20 cellular contexts compared by ENCODE assay signal in the genomic region with DNA sequence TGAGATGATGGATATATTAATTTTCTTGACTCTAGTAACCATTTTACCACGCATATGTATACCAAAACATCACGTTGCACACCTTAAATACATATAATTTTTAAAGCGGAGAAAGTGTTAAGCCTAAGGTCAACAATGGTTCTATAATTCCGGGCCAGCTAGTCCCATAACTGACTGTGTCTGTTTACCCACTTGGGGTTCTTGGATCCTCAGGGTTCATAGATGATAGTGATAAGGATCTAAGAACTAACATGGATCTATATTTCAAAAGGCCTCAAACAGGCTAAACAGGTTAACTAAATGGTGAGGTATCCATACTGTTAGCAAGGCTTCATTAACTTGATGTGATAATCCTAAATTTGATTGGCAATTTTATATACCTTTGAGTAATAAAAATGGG.
"Had no signal": no experiment of that assay in that cellular context is flagged by ENCODE, and none has a peak within 500 bp of the region (broad histone marks: within the 10 kb centered on the region; RNA-seq: fewer than 3 reads in every experiment).

No MANE protein-coding gene starts in this region.

- H3K27me3 ChIP-seq: dorsolateral prefrontal cortex, ovary, spleen, testis, upper lobe of right lung had no signal

- H3K4me1 ChIP-seq: testis had no signal

- H3K9me3 ChIP-seq: ovary, spleen, testis, upper lobe of right lung had no signal

- H3K27ac Mint-ChIP-seq: stimulated activated memory B cell treated with anti-CD40 and anti-IgM and Interleukin-4, amounts not matched to agents 10 μg/mL and 1 μg/mL and 100 μg/mL, for 72 hours had no signal

- H3K27me3 Mint-ChIP-seq: naive thymus-derived CD8-positive, alpha-beta T cell; stimulated activated memory B cell treated with anti-CD40 and anti-IgM and Interleukin-4, amounts not matched to agents 10 μg/mL and 1 μg/mL and 100 μg/mL, for 72 hours had no signal

- H3K36me3 ChIP-seq: ovary, upper lobe of right lung had no signal

- H3K4me3 ChIP-seq: dorsolateral prefrontal cortex, ovary, spleen, testis, upper lobe of right lung had no signal

- H3K4me3 Mint-ChIP-seq: activated T-cell treated with anti-CD3 and anti-CD28 coated beads, Interleukin-2, amount 50 U/mL, for 4 hours; stimulated activated memory B cell treated with anti-CD40 and anti-IgM and Interleukin-4, amounts not matched to agents 10 μg/mL and 1 μg/mL and 100 μg/mL, for 72 hours had no signal

- DNase-seq: activated CD4-positive, alpha-beta T cell treated with anti-CD3 and anti-CD28 coated beads, Interleukin-2, amount 50 U/mL, for 1 hour; activated CD4-positive, CD25-positive, alpha-beta regulatory T cell treated with anti-CD3 and anti-CD28 coated beads, Interleukin-2, amount 50 U/mL, for 72 hours; activated CD8-positive, alpha-beta memory T cell treated with anti-CD3 and anti-CD28 coated beads, Interleukin-2, amount 50 U/mL, for 4 hours; activated effector memory CD4-positive, alpha-beta T cell treated with Interleukin-2 at 50 U/mL for 16 hours; activated T-cell treated with anti-CD3 and anti-CD28 coated beads, Interleukin-2, amount 50 U/mL, for 4 hours; amniotic stem cell; dorsolateral prefrontal cortex; foreskin melanocyte; head of caudate nucleus; kidney; mesenchymal stem cell; naive thymus-derived CD8-positive, alpha-beta T cell; ovary; spleen; stimulated activated CD4-positive, alpha-beta T cell treated with anti-CD3 and anti-CD28 coated beads, Interleukin-4, amount 100 ng/mL, for 4 hours; testis; upper lobe of right lung had no signal

- H3K27ac ChIP-seq: dorsolateral prefrontal cortex, ovary, spleen, testis, upper lobe of right lung had no signal

- ATAC-seq: activated naive CD4-positive, alpha-beta T cell treated with anti-CD3 and anti-CD28 coated beads, Interleukin-2, amount 50 U/mL, for 72 hours; activated T-cell treated with anti-CD3 and anti-CD28 coated beads, Interleukin-2, amount 50 U/mL, for 4 hours; naive thymus-derived CD8-positive, alpha-beta T cell; sciatic nerve; stimulated activated memory B cell treated with anti-CD40 and anti-IgM and Interleukin-4, amounts not matched to agents 10 μg/mL and 1 μg/mL and 100 μg/mL, for 72 hours; upper lobe of right lung had no signal

- H3K9me3 Mint-ChIP-seq: activated naive CD4-positive, alpha-beta T cell treated with anti-CD3 and anti-CD28 coated beads, Interleukin-2, amount 50 U/mL, for 72 hours; activated T-cell treated with anti-CD3 and anti-CD28 coated beads, Interleukin-2, amount 50 U/mL, for 4 hours; naive thymus-derived CD8-positive, alpha-beta T cell; stimulated activated memory B cell treated with anti-CD40 and anti-IgM and Interleukin-4, amounts not matched to agents 10 μg/mL and 1 μg/mL and 100 μg/mL, for 72 hours had no signal
